ENCODE assay signal across 15 cellular contexts in genomic region chr4:160414516-160414915, GRCh38.
"Had no signal": no experiment of that assay in that cellular context is flagged by ENCODE, and none has a peak within 500 bp of the region (broad histone marks: within the 10 kb centered on the region; RNA-seq: fewer than 3 reads in every experiment).

No MANE protein-coding gene starts in this region.

- ATAC-seq: esophagus mucosa, heart left ventricle, left colon, left ventricle myocardium superior, right cardiac atrium had no signal

- H2AFZ ChIP-seq: parathyroid adenoma had no signal

- H3K27ac ChIP-seq: heart left ventricle, parathyroid adenoma had no signal

- H3K79me2 ChIP-seq: parathyroid adenoma had no signal

- H3K4me2 ChIP-seq: smooth muscle cell had no signal

- H3K4me3 ChIP-seq: heart left ventricle, lung, smooth muscle cell had no signal

- H3K9ac ChIP-seq: parathyroid adenoma had no signal

- H3K9me3 ChIP-seq: heart left ventricle had no signal

- H3K4me1 ChIP-seq: heart left ventricle, parathyroid adenoma had no signal

- DNase-seq: effector memory CD4-positive, alpha-beta T cell; heart left ventricle; hippocampal formation; left colon; left ventricle myocardium superior; mesenchymal stem cell; midbrain; right cardiac atrium; stimulated activated CD4-positive, alpha-beta T cell treated with anti-CD3 and anti-CD28 coated beads, Interleukin-2, amount 100 ng/mL, for 48 hours; stimulated activated naive CD4-positive, alpha-beta T cell treated with Interleukin-2 at 50 U/mL for 16 hours; trophoblast cell had no signal

- H3K27me3 ChIP-seq: heart left ventricle had no signal

- H3K36me3 ChIP-seq: heart left ventricle had no signal
